Comparison of ENCODE assay signal across 1 cellular context in genomic region chr1:94011129-94011528, GRCh38.
TF ChIP-seq lines count a peak whose summit lies in the region.

No MANE protein-coding gene starts in this region.

TF ChIP-seq in IMR-90, 13 proteins besides CTCF, POLR2A, EP300 and RAD21 (continued from another document):
- TF ChIP-seq ELK1 (IDR thresholded peaks at IDR 0.05; ENCODE audit: borderline replicate concordance, low read depth, low read length) (no peak), MXI1 (IDR thresholded peaks at IDR 0.05; ENCODE audit: borderline replicate concordance, low read depth, low read length) (no peak), MAFK (IDR thresholded peaks at IDR 0.05; ENCODE audit: low read depth, low read length) (no peak), BHLHE40 (IDR thresholded peaks at IDR 0.05; ENCODE audit: low read depth, low read length) (no peak), USF2 (IDR thresholded peaks at IDR 0.05; ENCODE audit: low read depth, low read length) (no peak), RCOR1 (IDR thresholded peaks at IDR 0.05; ENCODE audit: insufficient replicate concordance, low read length) (no peak), MAZ (IDR thresholded peaks at IDR 0.05; ENCODE audit: borderline replicate concordance, low read depth, low read length) (no peak), FOS (IDR thresholded peaks at IDR 0.05; ENCODE audit: low read depth, low read length) (no peak), SMC3 (IDR thresholded peaks at IDR 0.05; ENCODE audit: low read depth, low read length) (no peak)
